In genomic region chr2:127134833-127135830, GRCh38 we compare ENCODE assay signal across 11 cellular contexts. TPM values are rescaled to one million over a fixed set of nuclear protein-coding genes. Genes with fewer than 3 reads are reported as not detected.
DNase-seq lines count a peak whose midpoint lies in the region; ATAC-seq and TF ChIP-seq lines count a peak whose summit lies in the region.
"Had no signal": no experiment of that assay in that cellular context is flagged by ENCODE, and none has a peak within 500 bp of the region (broad histone marks: within the 10 kb centered on the region; RNA-seq: fewer than 3 reads in every experiment).

No MANE protein-coding gene starts in this region.

- TF ChIP-seq CTCF in IMR-90 (conservative IDR thresholded peaks at IDR 0.05; ENCODE audit: low read depth, low read length) (no peak), foreskin keratinocyte (conservative IDR thresholded peaks at IDR 0.05) (no peak), prostate gland (IDR thresholded peaks at IDR 0.05) (no peak)

- in situ Hi-C loops in IMR-90 (cut with MboI; ENCODE audit: low sequenced_read_pairs) = no loop called here

- H2BK15ac ChIP-seq in IMR-90 (ENCODE audit: low read depth, low read length) = no peak overlapping the region

- H3K4me2 ChIP-seq in IMR-90 (ENCODE audit: low read depth, low read length) = no peak overlapping the region

- H2BK20ac ChIP-seq in IMR-90 (ENCODE audit: low read depth, low read length) = no peak overlapping the region

- no peaks in the 10 kb centered on the region for H4K20me1 ChIP-seq in IMR-90 (ENCODE audit: insufficient read depth, low read length)

- no peak overlapping the region for H3K9ac ChIP-seq in IMR-90 (ENCODE audit: low read depth, low read length)

- H2AK9ac ChIP-seq in IMR-90 (replicated peaks; ENCODE audit: low read depth, low read length, poor library complexity) = peak overlapping the region; percentile 61

- WGBS in IMR-90 (ENCODE audit: extremely low coverage in 2 of 2, insufficient read length in 1 of 2), 2 experiments = 80% methylated on average over 3 of the region's 15 CpGs; no CpG with 5 or more reads in 1 of the 2 experiments
- 84% methylated on average over 15 of the region's 15 CpGs for WGBS in prostate gland

- no peak overlapping the region for H2BK120ac ChIP-seq in IMR-90 (ENCODE audit: low read depth, low read length)

- H4K5ac ChIP-seq in IMR-90 (ENCODE audit: low read depth, low read length) = no peak overlapping the region

- H3K4ac ChIP-seq in IMR-90 (ENCODE audit: low read depth, low read length) = no peak overlapping the region

- no peak overlapping the region for H4K8ac ChIP-seq in IMR-90 (ENCODE audit: low read depth in 2 of 2, low read length in 2 of 2)

- no peak for DNase-seq in IMR-90
- DNase-seq in foreskin keratinocyte = no peak
- DNase-seq in posterior vena cava (ENCODE audit: low spot score) = peak; percentile 70
- DNase-seq in HT-29 (ENCODE audit: low spot score) = no peak
- no peak for DNase-seq in NK-92 (lab: John Stamatoyannopoulos, UW; ENCODE audit: unreplicated experiment)
- DNase-seq in prostate gland (ENCODE audit: low spot score) = no peak
- DNase-seq: activated CD4-positive, alpha-beta T cell treated with anti-CD3 and anti-CD28 coated beads for 48 hours; activated gamma-delta T cell treated with Interleukin-2 at 50 U/mL for 16 hours; Calu3; trophoblast cell had no signal

- ATAC-seq in GM19023 (IDR thresholded peaks at IDR 0.05; ENCODE audit: unreplicated experiment) (peak; percentile 79), IMR-90 (ENCODE audit: low read depth) (no peak), foreskin keratinocyte (peak; percentile 33)

- H3K36me3 ChIP-seq in IMR-90 (ENCODE audit: control insufficient read depth, insufficient read depth, low read length) = no peaks in the 10 kb centered on the region
- no peaks in the 10 kb centered on the region for H3K36me3 ChIP-seq in prostate gland

- no peak overlapping the region for H3K23ac ChIP-seq in IMR-90 (ENCODE audit: low read depth, low read length)

- intact Hi-C loops in IMR-90 (cut with micrococcal nuclease) (no loop called here), posterior vena cava (cut with DNase I) (no loop called here), prostate gland (cut with DNase I) (no loop called here)

- H3K27me3 ChIP-seq in IMR-90 (ENCODE audit: control insufficient read depth, insufficient read depth, low read length) (peaks cover 11% of the 10 kb centered on the region), foreskin keratinocyte (no peaks in the 10 kb centered on the region), prostate gland (replicated peaks; ENCODE audit: insufficient read depth) (no peaks in the 10 kb centered on the region)

- no peaks in the 10 kb centered on the region for H3K9me3 ChIP-seq in IMR-90 (ENCODE audit: control insufficient read depth, insufficient read depth, low read length)
- no peaks in the 10 kb centered on the region for H3K9me3 ChIP-seq in prostate gland

- no peak overlapping the region for H2BK5ac ChIP-seq in IMR-90 (ENCODE audit: low read depth, low read length, poor library complexity, severe bottlenecking)

- no peak overlapping the region for H3K18ac ChIP-seq in IMR-90 (ENCODE audit: low read depth, low read length)

- no peak overlapping the region for H3K14ac ChIP-seq in IMR-90 (replicated peaks; ENCODE audit: low read depth, low read length)

- H3K79me1 ChIP-seq in IMR-90 (ENCODE audit: low read depth in 1 of 2, low read length in 2 of 2) = no peaks in the 10 kb centered on the region

- TF ChIP-seq POLR2A in IMR-90 (IDR thresholded peaks at IDR 0.05; ENCODE audit: low read depth, low read length) (no peak), prostate gland (IDR thresholded peaks at IDR 0.05) (no peak)

- no peak overlapping the region for H2AK5ac ChIP-seq in IMR-90 (ENCODE audit: low read depth, low read length)

- POLR2A ChIA-PET in IMR-90 (lab: Charles Lee; ENCODE audit: unreplicated experiment) = no interaction called here

- H3K4me3 ChIP-seq in IMR-90 (ENCODE audit: insufficient read depth, low read depth, low read length) = no peak overlapping the region
- H3K4me3 ChIP-seq in prostate gland = no peak overlapping the region

- dilution Hi-C loops in IMR-90 (cut with HindIII; ENCODE audit: low sequenced_read_pairs, unreplicated experiment) = no loop called here

- H3K27ac ChIP-seq in IMR-90 (ENCODE audit: insufficient read depth, low read length) (no peak overlapping the region), foreskin keratinocyte (no peak overlapping the region), prostate gland (no peak overlapping the region)

- CTCF ChIA-PET in IMR-90 (lab: Yijun Ruan, JAX) = no interaction called here

- no peak for TF ChIP-seq RAD21 in IMR-90 (IDR thresholded peaks at IDR 0.05; ENCODE audit: low read length)

- no TSS peak for BruUV-seq in IMR-90 (replicated peaks; lab: Mats Ljungman, UMichigan)

- no peak overlapping the region for H2AFZ ChIP-seq in IMR-90 (replicated peaks; ENCODE audit: low read length, poor library complexity)

- H3K9me1 ChIP-seq in IMR-90 (ENCODE audit: insufficient read depth, low read length) = no peaks in the 10 kb centered on the region

- no peak overlapping the region for H3K56ac ChIP-seq in IMR-90 (ENCODE audit: extremely low read depth, insufficient read depth, low read length)

- H3K4me1 ChIP-seq in IMR-90 (ENCODE audit: control insufficient read depth, insufficient read depth, low read length) (no peaks in the 10 kb centered on the region), foreskin keratinocyte (peaks cover 8% of the 10 kb centered on the region), prostate gland (replicated peaks) (no peaks in the 10 kb centered on the region)

- H4K91ac ChIP-seq in IMR-90 (ENCODE audit: insufficient read depth, low read depth, low read length) = no peak overlapping the region; the same call in 1 of the 2 replicates

TF ChIP-seq in IMR-90, 13 proteins besides CTCF, POLR2A, EP300 and RAD21:
- TF ChIP-seq CEBPB (IDR thresholded peaks at IDR 0.05; ENCODE audit: low read depth, low read length) = no peak
- no peak for TF ChIP-seq MAFK (IDR thresholded peaks at IDR 0.05; ENCODE audit: low read depth, low read length)
- TF ChIP-seq MAZ (IDR thresholded peaks at IDR 0.05; ENCODE audit: borderline replicate concordance, low read depth, low read length) = no peak
- TF ChIP-seq RCOR1 (IDR thresholded peaks at IDR 0.05; ENCODE audit: insufficient replicate concordance, low read length) = no peak
- TF ChIP-seq USF2 (IDR thresholded peaks at IDR 0.05; ENCODE audit: low read depth, low read length) = no peak
- no peak for TF ChIP-seq MXI1 (IDR thresholded peaks at IDR 0.05; ENCODE audit: borderline replicate concordance, low read depth, low read length)
- no peak for TF ChIP-seq CHD1 (IDR thresholded peaks at IDR 0.05; ENCODE audit: low read depth, low read length)
- TF ChIP-seq RFX5 (IDR thresholded peaks at IDR 0.05; ENCODE audit: low read depth, low read length) = no peak

RNA-seq across cellular contexts. Expression of gene BIN1, which starts 28.2 kb away (rescaled TPM):
- total RNA-seq in IMR-90 (2012; rRNA removed) (18.1 and 19.7 TPM in 2 replicates), foreskin keratinocyte (30.6 and 30.8 TPM in 2 replicates), posterior vena cava (10 to 100 TPM; 49.2 to 84.8 TPM), prostate gland (10 to 100 TPM; 65.6 to 70.1 TPM)
- polyA plus RNA-seq in IMR-90 (2012; rRNA removed) (25.7 and 26.4 TPM in 2 replicates), foreskin keratinocyte (29.4 and 31.0 TPM in 2 replicates)
- polyA plus RNA-seq in IMR-90 (2012; cell fraction: cytosol; rRNA removed) = 18.6 and 33.9 TPM in 2 replicates
- polyA plus RNA-seq in IMR-90 (2012; cell fraction: nucleus; rRNA removed; ENCODE audit: low replicate concordance) = 48.9 and 50.9 TPM in 2 replicates
- total RNA-seq in HT-29 (2014; rRNA removed; shearing (Covaris generic)) = 119 and 126 TPM in 2 replicates
